Comparison of ENCODE assay signal across 28 cellular contexts in genomic region chr13:34591801-34592454, GRCh38.
A peak's percentile ranks its signal among the peaks of the same experiment; 100 is the strongest.
DNase-seq lines count a peak whose midpoint lies in the region; ATAC-seq and TF ChIP-seq lines count a peak whose summit lies in the region.
"Had no signal": no experiment of that assay in that cellular context is flagged by ENCODE, and none has a peak within 500 bp of the region (broad histone marks: within the 10 kb centered on the region; RNA-seq: fewer than 3 reads in every experiment).

No MANE protein-coding gene starts in this region.

- no peak overlapping the region for H3K27ac ChIP-seq in body of pancreas
- H3K27ac ChIP-seq: 22Rv1, cardiac muscle cell, esophagus muscularis mucosa, Peyer's patch, SK-N-MC, transverse colon had no signal

- no peaks in the 10 kb centered on the region for H3K36me3 Mint-ChIP-seq in activated T-cell treated with anti-CD3 and anti-CD28 coated beads, Interleukin-2, amount 50 U/mL, for 72 hours (ENCODE audit: insufficient read depth in 2 of 2)
- H3K36me3 Mint-ChIP-seq: natural killer cell had no signal

- H3K27ac Mint-ChIP-seq in activated T-cell treated with anti-CD3 and anti-CD28 coated beads, Interleukin-2, amount 50 U/mL, for 72 hours: no peak overlapping the region
- H3K27ac Mint-ChIP-seq: activated naive CD8-positive, alpha-beta T cell treated with anti-CD3 and anti-CD28 coated beads, Interleukin-2, amount 50 U/mL, for 24 hours; activated T-helper 2 cell treated with anti-CD3 and anti-CD28 coated beads, Interferon-gamma antibody, Interleukin-2, Interleukin-4, amounts not matched to agents 10 μg/mL and 5 μg/mL and 100 μg/mL, durations not matched to agents 14 hours and 24 hours and 36 hours; natural killer cell had no signal

- H3K9me3 Mint-ChIP-seq in activated T-cell treated with anti-CD3 and anti-CD28 coated beads, Interleukin-2, amount 50 U/mL, for 72 hours: peaks cover 4 to 6% of the 10 kb centered on the region in 2 donors

- peak; percentile 45 for ATAC-seq in body of pancreas
- no peak for ATAC-seq in GM19397 (IDR thresholded peaks at IDR 0.05; ENCODE audit: unreplicated experiment)
- ATAC-seq in activated T-cell treated with anti-CD3 and anti-CD28 coated beads, Interleukin-2, amount 50 U/mL, for 72 hours (replicated peaks in 1 of 2): no peak
- ATAC-seq: activated naive CD8-positive, alpha-beta T cell treated with anti-CD3 and anti-CD28 coated beads, Interleukin-2, amount 50 U/mL, for 24 hours; GM12878; natural killer cell had no signal

- TF ChIP-seq CTCF in body of pancreas (IDR thresholded peaks at IDR 0.05): no peak

- intact Hi-C loops in body of pancreas (cut with DNase I): no loop called here

- no peaks in the 10 kb centered on the region for H3K36me3 ChIP-seq in body of pancreas (replicated peaks in 1 of 2; ENCODE audit: insufficient read depth in 1 of 2, low read depth in 2 of 2)
- H3K36me3 ChIP-seq: BE2C, cardiac muscle cell, esophagus muscularis mucosa, Peyer's patch, transverse colon had no signal

- POLR2A ChIA-PET in HEK293T (lab: Yijun Ruan, JAX): no interaction called here

- H3K27me3 ChIP-seq in body of pancreas: no peaks in the 10 kb centered on the region
- H3K27me3 ChIP-seq: BE2C, cardiac muscle cell, esophagus muscularis mucosa, Peyer's patch, transverse colon had no signal

- no peaks in the 10 kb centered on the region for H3K27me3 Mint-ChIP-seq in activated T-cell treated with anti-CD3 and anti-CD28 coated beads, Interleukin-2, amount 50 U/mL, for 72 hours (ENCODE audit: low read depth)
- H3K27me3 Mint-ChIP-seq: activated naive CD8-positive, alpha-beta T cell treated with anti-CD3 and anti-CD28 coated beads, Interleukin-2, amount 50 U/mL, for 24 hours had no signal

- no peak overlapping the region for H3K4me3 ChIP-seq in body of pancreas
- H3K4me3 ChIP-seq: cardiac muscle cell, esophagus muscularis mucosa, GM12878, Peyer's patch, SK-N-MC, transverse colon had no signal

- H3K9me3 ChIP-seq in body of pancreas: no peaks in the 10 kb centered on the region
- H3K9me3 ChIP-seq: BE2C, esophagus muscularis mucosa, Peyer's patch, transverse colon had no signal

- 14 to 27% methylated on average over 2 of the region's 2 CpGs for WGBS in body of pancreas, 2 donors

- peak; percentile 7 for DNase-seq in NCI-H1092 treated with DMSO at 0.1 percent for 48 hours (lab: John Stamatoyannopoulos, UW)
- DNase-seq in NCI-H1092 (lab: John Stamatoyannopoulos, UW): no peak
- DNase-seq in body of pancreas: peak in 3 of 4 donors; percentile 24 to 35 (median 32)
- peak; percentile 31 for DNase-seq in iPS-NIHi11 (ENCODE audit: low spot score)
- peak; percentile 29 for DNase-seq in superior temporal gyrus (ENCODE audit: extremely low spot score)
- DNase-seq in HEK293T (ENCODE audit: extremely low spot score): no peak
- DNase-seq in activated T-cell treated with anti-CD3 and anti-CD28 coated beads, Interleukin-2, amount 50 U/mL, for 72 hours: no peak
- DNase-seq: activated CD4-positive, alpha-beta T cell treated with anti-CD3 and anti-CD28 coated beads for 1 hour; activated naive CD8-positive, alpha-beta T cell treated with anti-CD3 and anti-CD28 coated beads, Interleukin-2, amount 50 U/mL, for 24 hours; BE2C; Calu3; GDM1; islet precursor cell; mesenchymal stem cell; natural killer cell; NCI-H1930; NCI-H82; Peyer's patch; stimulated activated CD4-positive, alpha-beta T cell treated with anti-CD3 and anti-CD28 coated beads, Interleukin-12 subunit alpha, Interleukin-12 subunit beta, amount 100 ng/mL, for 4 hours; T-helper 9 cell; transverse colon had no signal

- no peaks in the 10 kb centered on the region for H3K4me1 ChIP-seq in body of pancreas
- H3K4me1 ChIP-seq: BE2C, Peyer's patch, transverse colon had no signal

- no peaks in the 10 kb centered on the region for H3K4me1 Mint-ChIP-seq in activated T-cell treated with anti-CD3 and anti-CD28 coated beads, Interleukin-2, amount 50 U/mL, for 72 hours (ENCODE audit: low read depth)
- H3K4me1 Mint-ChIP-seq: activated naive CD8-positive, alpha-beta T cell treated with anti-CD3 and anti-CD28 coated beads, Interleukin-2, amount 50 U/mL, for 24 hours; natural killer cell had no signal

- CTCF ChIA-PET in HEK293T (lab: Yijun Ruan, JAX): interaction anchor here (0.6 kb wide), 1 partner anchor 611 kb away, joined by 4 read pairs; no protein-coding TSS in a partner anchor

- no peak for TF ChIP-seq POLR2A in body of pancreas (IDR thresholded peaks at IDR 0.05)

- no peak overlapping the region for H3K4me3 Mint-ChIP-seq in activated T-cell treated with anti-CD3 and anti-CD28 coated beads, Interleukin-2, amount 50 U/mL, for 72 hours
- H3K4me3 Mint-ChIP-seq: activated naive CD8-positive, alpha-beta T cell treated with anti-CD3 and anti-CD28 coated beads, Interleukin-2, amount 50 U/mL, for 24 hours; natural killer cell had no signal

TF ChIP-seq in HEK293T, 16 proteins besides CTCF, POLR2A, EP300 and RAD21:
- no peak for TF ChIP-seq CTBP1 (IDR thresholded peaks at IDR 0.05; ENCODE audit: borderline replicate concordance)
- TF ChIP-seq SP1 (IDR thresholded peaks at IDR 0.05): no peak
- TF ChIP-seq ELF4 (IDR thresholded peaks at IDR 0.05): no peak
- no peak for TF ChIP-seq ZNF384 (IDR thresholded peaks at IDR 0.05)
- TF ChIP-seq LEF1 (IDR thresholded peaks at IDR 0.05; ENCODE audit: borderline replicate concordance): no peak
- no peak for TF ChIP-seq NFRKB (IDR thresholded peaks at IDR 0.05)
- no peak for TF ChIP-seq FOXA1 (IDR thresholded peaks at IDR 0.05)
- no peak for TF ChIP-seq TARDBP (IDR thresholded peaks at IDR 0.05)
- TF ChIP-seq L3MBTL2 (conservative IDR thresholded peaks at IDR 0.05): no peak
- no peak for TF ChIP-seq FOXM1 (IDR thresholded peaks at IDR 0.05; ENCODE audit: borderline replicate concordance)
- no peak for TF ChIP-seq HDGF (IDR thresholded peaks at IDR 0.05; ENCODE audit: borderline replicate concordance)
- TF ChIP-seq PKNOX1 (IDR thresholded peaks at IDR 0.05): no peak
- no peak for TF ChIP-seq BHLHE40 (IDR thresholded peaks at IDR 0.05; ENCODE audit: borderline replicate concordance)
- TF ChIP-seq SUZ12 (IDR thresholded peaks at IDR 0.05): no peak
- no peak for TF ChIP-seq ARNT (IDR thresholded peaks at IDR 0.05)
- TF ChIP-seq FOXK2 (IDR thresholded peaks at IDR 0.05): no peak

Comparison
In these comparisons a context has a peak if more than half of its experiments do, and no peak if none do; other contexts are left out.
1. DNase-seq: peak in NCI-H1092 treated with DMSO at 0.1 percent for 48 hours (single experiment), body of pancreas (3 of 4), iPS-NIHi11 (single experiment) and superior temporal gyrus (single experiment); none in NCI-H1092 (single experiment), HEK293T (single experiment) and activated T-cell treated with anti-CD3 and anti-CD28 coated beads, Interleukin-2, amount 50 U/mL, for 72 hours (0 of 2).